24 cellular contexts compared by ENCODE assay signal in genomic region chr2:27136751-27137150, GRCh38. TPM values are rescaled to one million over a fixed set of nuclear protein-coding genes. Genes with fewer than 3 reads are reported as not detected.
"Had no signal": no experiment of that assay in that cellular context is flagged by ENCODE, and none has a peak within 500 bp of the region (broad histone marks: within the 10 kb centered on the region; RNA-seq: fewer than 3 reads in every experiment).

No MANE protein-coding gene starts in this region.

- H3K4me3 ChIP-seq: K562 had no signal

- ATAC-seq: K562, SK-N-SH treated with all-trans-retinoic acid at 6 μM for 48 hours had no signal

- H3K27ac ChIP-seq: KMS-11 had no signal

- DNase-seq: IMR-90, Kasumi-1, MM.1S, NCI-H1092 treated with DMSO at 0.1 percent for 48 hours, NCI-H1436, NCI-H187, NCI-H2029, NCI-H2081 treated with DMSO at 0.1 percent for 48 hours, NCI-H2171, NCI-H226, NCI-H446, NCI-H510A, NCI-H524 treated with DMSO at 0.1 percent for 48 hours, NCI-H69, NCI-H774, Right ventricle myocardium superior, RPMI8226, SIG-M5 had no signal

RNA-seq across cellular contexts. Expression of gene PRR30, which starts 2.5 kb away (rescaled TPM):
- total RNA-seq: HT-29, IMR-90, K562, M059J, Right ventricle myocardium superior, SK-MEL-5 had no signal
- polyA plus RNA-seq: IMR-90, K562 had no signal

RNA-seq across cellular contexts. Expression of gene TCF23, which starts 12.1 kb away (rescaled TPM):
- total RNA-seq: HT-29, IMR-90, M059J, Right ventricle myocardium superior, SK-MEL-5 had no signal
- polyA plus RNA-seq: IMR-90, K562 had no signal

RNA-seq across cellular contexts. Expression of gene ABHD1, which starts 13.1 kb away (rescaled TPM):
- total RNA-seq: HT-29, IMR-90, K562 had no signal
